ENCODE assay signal across 19 cellular contexts in genomic region chr9:126618590-126619335, GRCh38. TPM values are rescaled to one million over a fixed set of nuclear protein-coding genes. Genes with fewer than 3 reads are reported as not detected.
DNase-seq lines count a peak whose midpoint lies in the region; ATAC-seq, FAIRE-seq and TF ChIP-seq lines count a peak whose summit lies in the region.
"Had no signal": no experiment of that assay in that cellular context is flagged by ENCODE, and none has a peak within 500 bp of the region (broad histone marks: within the 10 kb centered on the region; RNA-seq: fewer than 3 reads in every experiment).

No MANE protein-coding gene starts in this region.

- TF ChIP-seq RAD21 in SK-N-SH (IDR thresholded peaks at IDR 0.05; ENCODE audit: low read length) = no peak

- H3K27ac ChIP-seq in SK-N-SH (ENCODE audit: low read depth in 2 of 2, low read length in 1 of 2) (no peak overlapping the region), kidney (ENCODE audit: low read depth in 2 of 2, low read length in 2 of 2) (no peak overlapping the region), smooth muscle cell (ENCODE audit: low read depth) (no peak overlapping the region)
- H3K27ac ChIP-seq: C4-2B, colonic mucosa, ovary had no signal

- TF ChIP-seq CTCF in SK-N-SH (IDR thresholded peaks at IDR 0.05) (no peak), kidney (IDR thresholded peaks at IDR 0.05; ENCODE audit: borderline replicate concordance, extremely low read depth, insufficient read depth) (no peak), smooth muscle cell (IDR thresholded peaks at IDR 0.05; ENCODE audit: borderline replicate concordance, insufficient read depth, poor library complexity, severe bottlenecking) (no peak)

- CTCF ChIA-PET in SK-N-SH (lab: Yijun Ruan, JAX) = interaction anchor here (0.6 to 1.1 kb wide), 3 partner anchors 9 to 86 kb away, joined by 3 read pairs; no protein-coding TSS in a partner anchor

- intact Hi-C loops in activated T-helper 1 cell treated with anti-CD3 and anti-CD28 coated beads, Interleukin-12 subunit alpha, Interleukin-12 subunit beta, Interleukin-2, Interleukin-4 antibody, amounts not matched to agents 30 ng/mL and 10 ng/mL and 1 ng/mL, durations not matched to agents 14 hours and 24 hours and 36 hours (cut with micrococcal nuclease) = no loop called here
- intact Hi-C loops in kidney (cut with DNase I) = loop anchor here (10.0 kb wide), 1 partner anchor 166 kb away; no protein-coding TSS in a partner anchor

- H3K27me3 Mint-ChIP-seq in activated T-helper 1 cell treated with anti-CD3 and anti-CD28 coated beads, Interleukin-12 subunit alpha, Interleukin-12 subunit beta, Interleukin-2, Interleukin-4 antibody, amounts not matched to agents 30 ng/mL and 10 ng/mL and 1 ng/mL, durations not matched to agents 14 hours and 24 hours and 36 hours (ENCODE audit: insufficient read depth) = peaks cover 84% of the 10 kb centered on the region

- 0 out of 2 replicates have a peak, but pooled peaks cover 3% of the 10 kb centered on the region for H4K20me1 ChIP-seq in SK-N-SH (ENCODE audit: insufficient read depth)
- no peaks in the 10 kb centered on the region for H4K20me1 ChIP-seq in smooth muscle cell (ENCODE audit: low read depth)

- no peak for FAIRE-seq in kidney (lab: Jason Lieb, UNC)

- H3K4me3 Mint-ChIP-seq in activated T-helper 1 cell treated with anti-CD3 and anti-CD28 coated beads, Interleukin-12 subunit alpha, Interleukin-12 subunit beta, Interleukin-2, Interleukin-4 antibody, amounts not matched to agents 30 ng/mL and 10 ng/mL and 1 ng/mL, durations not matched to agents 14 hours and 24 hours and 36 hours = no peak overlapping the region

- 14% methylated on average over 18 of the region's 49 CpGs for WGBS in SK-N-SH (ENCODE audit: low lambda C conversion rate)
- 4% methylated on average over 43 of the region's 49 CpGs for WGBS in smooth muscle cell (ENCODE audit: low lambda C conversion rate)

- no peak overlapping the region for H2AFZ ChIP-seq in SK-N-SH (ENCODE audit: low read depth)
- H2AFZ ChIP-seq in smooth muscle cell (ENCODE audit: low read depth) = no peak overlapping the region

- no peaks in the 10 kb centered on the region for H3K9me2 ChIP-seq in SK-N-SH

- H3K27me3 ChIP-seq in SK-N-SH (ENCODE audit: insufficient read depth) (peaks cover 93% of the 10 kb centered on the region), smooth muscle cell (ENCODE audit: low read depth) (peaks cover 95% of the 10 kb centered on the region)

- no peaks in the 10 kb centered on the region for H3K79me2 ChIP-seq in SK-N-SH (ENCODE audit: insufficient read depth)
- no peaks in the 10 kb centered on the region for H3K79me2 ChIP-seq in smooth muscle cell (ENCODE audit: low read depth)

- TF ChIP-seq EP300 in SK-N-SH (IDR thresholded peaks at IDR 0.05; ENCODE audit: borderline replicate concordance in 1 of 2, low read depth in 1 of 2, low read length in 1 of 2) = no peak

- POLR2A ChIA-PET in SK-N-SH (lab: Yijun Ruan, JAX) = no interaction called here

- no peaks in the 10 kb centered on the region for H3K36me3 ChIP-seq in SK-N-SH (replicated peaks in 1 of 2; ENCODE audit: control insufficient read depth in 1 of 2, insufficient read depth in 2 of 2, low read length in 1 of 2)
- no peaks in the 10 kb centered on the region for H3K36me3 ChIP-seq in kidney (ENCODE audit: control insufficient read depth in 1 of 2, insufficient read depth in 2 of 2, low read length in 2 of 2)
- H3K36me3 ChIP-seq in smooth muscle cell (ENCODE audit: low read depth) = no peaks in the 10 kb centered on the region
- H3K36me3 ChIP-seq: colonic mucosa, ovary had no signal

- peak overlapping the region; percentile 7 for H3K27ac Mint-ChIP-seq in activated T-helper 1 cell treated with anti-CD3 and anti-CD28 coated beads, Interleukin-12 subunit alpha, Interleukin-12 subunit beta, Interleukin-2, Interleukin-4 antibody, amounts not matched to agents 30 ng/mL and 10 ng/mL and 1 ng/mL, durations not matched to agents 14 hours and 24 hours and 36 hours

- no peaks in the 10 kb centered on the region for H3K9me3 Mint-ChIP-seq in activated T-helper 1 cell treated with anti-CD3 and anti-CD28 coated beads, Interleukin-12 subunit alpha, Interleukin-12 subunit beta, Interleukin-2, Interleukin-4 antibody, amounts not matched to agents 30 ng/mL and 10 ng/mL and 1 ng/mL, durations not matched to agents 14 hours and 24 hours and 36 hours

- H3K9me3 ChIP-seq in SK-N-SH (no peaks in the 10 kb centered on the region), kidney (ENCODE audit: control insufficient read depth in 1 of 2, low read length in 2 of 2) (no peaks in the 10 kb centered on the region), smooth muscle cell (replicated peaks; ENCODE audit: low read depth) (no peaks in the 10 kb centered on the region)
- H3K9me3 ChIP-seq: colonic mucosa, ovary had no signal

- H3K9ac ChIP-seq in SK-N-SH (no peak overlapping the region), kidney (ENCODE audit: low read length in 2 of 2) (no peak overlapping the region), smooth muscle cell (ENCODE audit: low read depth) (no peak overlapping the region)

- peaks cover 4% of the 10 kb centered on the region for H3K4me1 Mint-ChIP-seq in activated T-helper 1 cell treated with anti-CD3 and anti-CD28 coated beads, Interleukin-12 subunit alpha, Interleukin-12 subunit beta, Interleukin-2, Interleukin-4 antibody, amounts not matched to agents 30 ng/mL and 10 ng/mL and 1 ng/mL, durations not matched to agents 14 hours and 24 hours and 36 hours (ENCODE audit: low read depth)

- H3K4me3 ChIP-seq in SK-N-SH (ENCODE audit: low read depth in 2 of 2, low read length in 1 of 2) = no peak overlapping the region
- no peak overlapping the region for H3K4me3 ChIP-seq in kidney (ENCODE audit: low read length in 2 of 2)
- no peak overlapping the region for H3K4me3 ChIP-seq in smooth muscle cell
- H3K4me3 ChIP-seq: colonic mucosa, ovary had no signal

- H3K4me1 ChIP-seq in SK-N-SH (ENCODE audit: control insufficient read depth in 1 of 2, insufficient read depth in 2 of 2, low read depth in 1 of 2, low read length in 1 of 2) (no peaks in the 10 kb centered on the region), kidney (ENCODE audit: control insufficient read depth in 1 of 2, insufficient read depth in 1 of 2, low read depth in 1 of 2, low read length in 2 of 2) (peaks cover 0 to 2% of the 10 kb centered on the region in 2 donors), smooth muscle cell (ENCODE audit: low read depth) (peaks cover 11% of the 10 kb centered on the region)
- H3K4me1 ChIP-seq: colonic mucosa had no signal

- H3K4me2 ChIP-seq in SK-N-SH (0 out of 2 replicates have a peak overlapping the region, but pooled peaks have one; percentile 4), smooth muscle cell (peak overlapping the region; percentile 31)

- no peaks in the 10 kb centered on the region for H3K36me3 Mint-ChIP-seq in activated T-helper 1 cell treated with anti-CD3 and anti-CD28 coated beads, Interleukin-12 subunit alpha, Interleukin-12 subunit beta, Interleukin-2, Interleukin-4 antibody, amounts not matched to agents 30 ng/mL and 10 ng/mL and 1 ng/mL, durations not matched to agents 14 hours and 24 hours and 36 hours (ENCODE audit: low read depth)

- peak; percentile 55 for DNase-seq in SK-N-SH
- DNase-seq in activated T-helper 1 cell treated with anti-CD3 and anti-CD28 coated beads, Interleukin-12 subunit alpha, Interleukin-12 subunit beta, Interleukin-2, Interleukin-4 antibody, amounts not matched to agents 30 ng/mL and 10 ng/mL and 1 ng/mL, durations not matched to agents 14 hours and 24 hours and 36 hours (ENCODE audit: low spot score) = no peak
- DNase-seq in kidney = peak; percentile 55
- DNase-seq in smooth muscle cell (lab: John Stamatoyannopoulos, UW; ENCODE audit: unreplicated experiment) = no peak
- no peak for DNase-seq in UCSD-AML1 (lab: John Stamatoyannopoulos, UW; ENCODE audit: unreplicated experiment)
- DNase-seq in NCI-H2171 treated with DMSO at 0.1 percent for 48 hours (lab: John Stamatoyannopoulos, UW) = no peak
- no peak for DNase-seq in activated CD4-positive, CD25-positive, alpha-beta regulatory T cell (lab: John Stamatoyannopoulos, UW)
- DNase-seq: activated naive CD4-positive, alpha-beta T cell; colonic mucosa; NCI-H1436; NCI-H446; ovary; stimulated activated CD4-positive, alpha-beta T cell treated with anti-CD3 and anti-CD28 coated beads, Interleukin-4, amount 100 ng/mL, for 4 hours had no signal

- no peaks in the 10 kb centered on the region for H3F3A ChIP-seq in SK-N-SH (replicated peaks; ENCODE audit: insufficient read depth)
- no peaks in the 10 kb centered on the region for H3F3A ChIP-seq in smooth muscle cell (ENCODE audit: low read depth)

- no peak; the same call in 2 of the 3 replicates for ATAC-seq in SK-N-SH treated with all-trans-retinoic acid at 6 μM for 48 hours
- ATAC-seq: activated CD4-positive, CD25-positive, alpha-beta regulatory T cell treated with anti-CD3 and anti-CD28 coated beads, Interleukin-2, amount 50 U/mL, for 24 hours; Right ventricle myocardium inferior had no signal

TF ChIP-seq in SK-N-SH, 30 proteins besides CTCF, POLR2A, EP300 and RAD21:
- no peak for TF ChIP-seq SMC3 (IDR thresholded peaks at IDR 0.05; ENCODE audit: low read depth, low read length)
- TF ChIP-seq EZH2phosphoT487 (IDR thresholded peaks at IDR 0.05; ENCODE audit: borderline replicate concordance, low read depth) = 0 out of 2 replicates have a peak, but pooled peaks have one; percentile 11

TF ChIP-seq in SK-N-SH treated with all-trans-retinoic acid at 6 μM for 48 hours, 23 proteins besides CTCF, POLR2A, EP300 and RAD21 (continues in another document):
- TF ChIP-seq ARNTL (CRISPR knock-in tag; IDR thresholded peaks at IDR 0.05; ENCODE audit: borderline replicate concordance, low read depth) = no peak
- TF ChIP-seq ZFP3 (CRISPR knock-in tag; IDR thresholded peaks at IDR 0.05) = no peak
- TF ChIP-seq ZNF70 (CRISPR knock-in tag; IDR thresholded peaks at IDR 0.05) = no peak

RNA-seq across cellular contexts. Expression of gene LMX1B, which starts 5.0 kb away (rescaled TPM):
- not detected in 2 replicates for polyA plus RNA-seq in SK-N-SH (2012; rRNA removed)
- polyA plus RNA-seq in SK-N-SH (2012; cell fraction: cytosol; rRNA removed) = not detected in 2 replicates
- not detected in 2 replicates for polyA plus RNA-seq in SK-N-SH (2012; cell fraction: nucleus; rRNA removed)
- total RNA-seq in activated T-helper 1 cell treated with anti-CD3 and anti-CD28 coated beads, Interleukin-12 subunit alpha, Interleukin-12 subunit beta, Interleukin-2, Interleukin-4 antibody, amounts not matched to agents 30 ng/mL and 10 ng/mL and 1 ng/mL, durations not matched to agents 14 hours and 24 hours and 36 hours = not detected in 2 replicates
- 0.57 TPM for total RNA-seq in kidney
- polyA plus RNA-seq in kidney (ENCODE audit: insufficient read depth, low read depth, low replicate concordance) = 2.6 TPM
- not detected in 2 replicates for total RNA-seq in smooth muscle cell
- not detected in 2 replicates for polyA plus RNA-seq in smooth muscle cell
- total RNA-seq: mononuclear cell; T-helper 2 cell treated with Interferon-gamma antibody and Interleukin-4, amounts not matched to agents 100 ng/mL and 5 ng/mL, for 36 hours had no signal

Comparison
In these comparisons a context has a peak if more than half of its experiments do, and no peak if none do; other contexts are left out.
1. DNase-seq: peak in SK-N-SH (single experiment) and kidney (single experiment); none in activated T-helper 1 cell treated with anti-CD3 and anti-CD28 coated beads, Interleukin-12 subunit alpha, Interleukin-12 subunit beta, Interleukin-2, Interleukin-4 antibody, amounts not matched to agents 30 ng/mL and 10 ng/mL and 1 ng/mL, durations not matched to agents 14 hours and 24 hours and 36 hours (single experiment), smooth muscle cell (single experiment), UCSD-AML1 (single experiment), NCI-H2171 treated with DMSO at 0.1 percent for 48 hours (single experiment) and activated CD4-positive, CD25-positive, alpha-beta regulatory T cell (0 of 4).